Comparison of ENCODE assay signal across 19 cellular contexts in the genomic region with DNA sequence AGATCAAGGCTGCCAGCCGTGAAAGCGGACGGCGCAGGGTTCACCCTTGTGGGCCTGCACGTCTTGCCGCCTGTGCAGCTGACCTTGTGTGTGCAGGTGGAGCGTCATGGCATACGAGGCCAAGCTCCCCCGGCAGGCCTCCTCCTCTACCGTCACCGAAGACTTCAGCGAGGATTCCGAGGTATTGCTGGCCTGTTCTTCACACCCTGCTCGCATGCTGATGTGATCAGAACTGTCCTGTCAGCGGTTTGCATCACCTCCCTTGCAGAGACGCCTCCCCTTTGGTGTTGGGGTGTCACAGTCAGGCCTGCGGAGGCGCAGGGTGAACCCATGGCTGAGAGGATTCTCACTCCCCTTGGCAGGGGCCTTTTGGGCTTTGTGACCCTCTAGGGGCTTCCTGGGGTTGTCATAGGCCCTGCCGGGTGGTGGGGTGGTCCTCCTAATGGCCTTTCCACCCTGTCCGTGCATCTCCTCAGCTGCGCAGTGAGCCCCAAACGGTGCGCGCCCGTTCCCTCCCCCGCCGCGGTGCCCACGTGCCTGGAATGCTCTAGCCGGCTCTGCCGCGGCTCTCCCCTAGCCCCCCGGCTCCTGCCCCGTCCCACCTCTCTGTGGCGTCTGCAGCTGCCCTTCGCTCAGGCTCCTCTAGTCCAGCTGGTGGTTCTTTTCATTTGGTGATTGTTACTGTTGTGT.
DNase-seq lines count a peak whose midpoint lies in the region; ATAC-seq and TF ChIP-seq lines count a peak whose summit lies in the region.
"Had no signal": no experiment of that assay in that cellular context is flagged by ENCODE, and none has a peak within 500 bp of the region (broad histone marks: within the 10 kb centered on the region; RNA-seq: fewer than 3 reads in every experiment).

No MANE protein-coding gene starts in this region.

- no peak overlapping the region for H3K4me3 Mint-ChIP-seq in brain
- H3K4me3 Mint-ChIP-seq: CD14-positive monocyte; dendritic cell treated with granulocyte-macrophage colony-stimulating factor and Interleukin-4, amounts not matched to agents 40 ng/mL and 50 ng/mL, for 4 days had no signal

- DNase-seq in cardiac septum (ENCODE audit: low spot score) (peak; percentile 63), heart left ventricle (no peak), mesenteric fat pad (ENCODE audit: low spot score) (peak; percentile 80), suprapubic skin (ENCODE audit: low spot score in 2 of 2) (peak; percentile 44 to 67), COLO668 (lab: John Stamatoyannopoulos, UW; ENCODE audit: unreplicated experiment) (no peak), NCI-H146 (lab: John Stamatoyannopoulos, UW) (no peak)
- DNase-seq: activated gamma-delta T cell, caudate nucleus, heart right ventricle, NCI-H1048, NCI-H1930, NCI-H226, NCI-H82, OCI-M1, SHP77 treated with DMSO at 0.1 percent for 48 hours had no signal

- WGBS in heart left ventricle, 4 donors = 92 to 94% (median 92%) methylated on average over 31 to 36 of the region's 36 CpGs
- WGBS in suprapubic skin = 93% methylated on average over 32 of the region's 36 CpGs

- no peaks in the 10 kb centered on the region for H3K27me3 Mint-ChIP-seq in brain
- H3K27me3 Mint-ChIP-seq: dendritic cell treated with granulocyte-macrophage colony-stimulating factor and Interleukin-4, amounts not matched to agents 40 ng/mL and 50 ng/mL, for 4 days had no signal

- H3K4me1 Mint-ChIP-seq in brain = peaks cover 19% of the 10 kb centered on the region
- H3K4me1 Mint-ChIP-seq: CD14-positive monocyte had no signal

- H3K4me3 ChIP-seq in heart left ventricle = no peak overlapping the region
- H3K4me3 ChIP-seq in suprapubic skin = no peak overlapping the region
- H3K4me3 ChIP-seq: heart right ventricle had no signal

- H3K9me3 Mint-ChIP-seq in brain = no peaks in the 10 kb centered on the region
- H3K9me3 Mint-ChIP-seq: CD14-positive monocyte; dendritic cell treated with granulocyte-macrophage colony-stimulating factor and Interleukin-4, amounts not matched to agents 40 ng/mL and 50 ng/mL, for 4 days had no signal

- ATAC-seq in heart left ventricle = no peak
- no peak for ATAC-seq in HG03159 (IDR thresholded peaks at IDR 0.05; ENCODE audit: unreplicated experiment)
- ATAC-seq: heart right ventricle had no signal

- H3K27me3 ChIP-seq in heart left ventricle (no peaks in the 10 kb centered on the region), suprapubic skin (no peaks in the 10 kb centered on the region)
- H3K27me3 ChIP-seq: heart right ventricle had no signal

- no peaks in the 10 kb centered on the region for H3K9me3 ChIP-seq in heart left ventricle
- H3K9me3 ChIP-seq in suprapubic skin = no peaks in the 10 kb centered on the region
- H3K9me3 ChIP-seq: heart right ventricle had no signal

- H3K36me3 Mint-ChIP-seq in brain = peaks cover 21% of the 10 kb centered on the region

- H3K36me3 ChIP-seq in heart left ventricle (peaks cover 7 to 96% (median 89%) of the 10 kb centered on the region in 9 donors), suprapubic skin (peaks cover 42% of the 10 kb centered on the region)

- intact Hi-C loops in cardiac septum (cut with DNase I) (loop anchor here (10.0 kb wide), 1 partner anchor 162 kb away; no protein-coding TSS in a partner anchor), heart left ventricle (cut with DNase I) (loop anchor here in 6 of 10 donors (5.0 to 10.0 kb wide), 4 partner anchors 94 to 268 kb away; a partner anchor contains a TSS)

- TF ChIP-seq CTCF in heart left ventricle (IDR thresholded peaks at IDR 0.05) (no peak), brain (conservative IDR thresholded peaks at IDR 0.05) (no peak), suprapubic skin (IDR thresholded peaks at IDR 0.05) (no peak)

- no peak for TF ChIP-seq EP300 in suprapubic skin (IDR thresholded peaks at IDR 0.05)

- no peak overlapping the region for H3K27ac ChIP-seq in heart left ventricle
- H3K27ac ChIP-seq in suprapubic skin = no peak overlapping the region

- H3K4me1 ChIP-seq in heart left ventricle (peaks cover 0 to 16% (median 0%) of the 10 kb centered on the region in 12 donors), suprapubic skin (no peaks in the 10 kb centered on the region)

- peak overlapping the region in 3 of 5 experiments; percentile 14 to 49 (median 44) for H3K27ac Mint-ChIP-seq in brain
- H3K27ac Mint-ChIP-seq: dendritic cell treated with granulocyte-macrophage colony-stimulating factor and Interleukin-4, amounts not matched to agents 40 ng/mL and 50 ng/mL, for 4 days had no signal

- TF ChIP-seq POLR2A in heart left ventricle (IDR thresholded peaks at IDR 0.05) = no peak
- no peak for TF ChIP-seq POLR2A in suprapubic skin (IDR thresholded peaks at IDR 0.05)

Comparison
In these comparisons a context has a peak if more than half of its experiments do, and no peak if none do; other contexts are left out.
1. DNase-seq: peak in cardiac septum (single experiment), mesenteric fat pad (single experiment) and suprapubic skin (2 of 2); none in heart left ventricle (0 of 5), COLO668 (single experiment) and NCI-H146 (single experiment).